19 cellular contexts compared by ENCODE assay signal in the genomic region with DNA sequence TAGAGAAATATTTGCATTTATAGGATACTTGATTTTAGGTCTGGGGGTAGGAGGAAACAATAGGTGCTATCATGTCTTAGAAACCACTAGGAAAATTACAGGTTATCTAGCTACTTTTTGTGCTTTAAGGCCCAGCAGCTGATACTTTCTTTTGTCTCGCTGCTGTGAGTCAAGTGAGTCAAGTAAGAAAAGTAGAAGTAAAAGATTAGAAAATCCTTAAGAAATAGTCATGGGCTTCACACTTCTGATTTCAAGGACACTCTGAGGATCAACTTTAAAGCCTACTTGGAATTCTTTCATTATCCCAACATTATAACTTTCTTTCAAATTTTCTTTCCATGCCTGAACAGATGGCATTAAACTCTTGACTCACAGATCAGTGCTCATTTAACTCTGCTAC.
A peak's percentile ranks its signal among the peaks of the same experiment; 100 is the strongest.
DNase-seq lines count a peak whose midpoint lies in the region; ATAC-seq, FAIRE-seq and TF ChIP-seq lines count a peak whose summit lies in the region.
"Had no signal": no experiment of that assay in that cellular context is flagged by ENCODE, and none has a peak within 500 bp of the region (broad histone marks: within the 10 kb centered on the region; RNA-seq: fewer than 3 reads in every experiment).

No MANE protein-coding gene starts in this region.

- no peaks in the 10 kb centered on the region for H3K36me3 ChIP-seq in spleen
- no peaks in the 10 kb centered on the region for H3K36me3 ChIP-seq in thyroid gland
- H3K36me3 ChIP-seq: BLaER1, upper lobe of right lung had no signal

- H3K27me3 ChIP-seq in spleen (replicated peaks in 1 of 7) (no peaks in the 10 kb centered on the region), thyroid gland (no peaks in the 10 kb centered on the region)
- H3K27me3 ChIP-seq: BLaER1, upper lobe of right lung had no signal

- no peaks in the 10 kb centered on the region for H3K4me1 ChIP-seq in spleen
- H3K4me1 ChIP-seq in thyroid gland: no peaks in the 10 kb centered on the region
- H3K4me1 ChIP-seq: BLaER1, upper lobe of right lung had no signal

- DNase-seq in NCI-H2227 (lab: John Stamatoyannopoulos, UW; ENCODE audit: unreplicated experiment) (peak; percentile 49), NCI-H2227 treated with DMSO at 0.1 percent for 48 hours (lab: John Stamatoyannopoulos, UW) (no peak), RCC 7860 (ENCODE audit: low spot score) (peak; percentile 55), epithelial cell of prostate (ENCODE audit: low read depth, low spot score) (no peak), retinal pigment epithelial cell (ENCODE audit: low read depth) (peak; percentile 8), spleen (no peak), thyroid gland (no peak)
- DNase-seq: activated CD4-positive, alpha-beta T cell treated with anti-CD3 and anti-CD28 coated beads, Interleukin-2, amount 10 ng/mL, durations not matched to agents 24 days and 14 days; NCI-H2171; NCI-H748 treated with DMSO at 0.1 percent for 48 hours; stimulated activated CD4-positive, alpha-beta T cell treated with anti-CD3 and anti-CD28 coated beads, Interleukin-4, amount 100 ng/mL, for 1 hour; stimulated activated naive CD8-positive, alpha-beta T cell treated with anti-CD3 and anti-CD28 coated beads, Interleukin-15, Interleukin-2, amounts not matched to agents 100 U/mL and 50 U/mL, for 24 hours; upper lobe of right lung had no signal

- intact Hi-C loops in spleen (cut with DNase I; ENCODE audit: low total_unique reads) (no loop called here), thyroid gland (cut with DNase I) (no loop called here)

- no peak for ATAC-seq in HG03460 (IDR thresholded peaks at IDR 0.05; ENCODE audit: unreplicated experiment)
- ATAC-seq: Right ventricle myocardium inferior; stimulated activated naive CD8-positive, alpha-beta T cell treated with anti-CD3 and anti-CD28 coated beads, Interleukin-15, Interleukin-2, amounts not matched to agents 100 U/mL and 50 U/mL, for 24 hours; upper lobe of right lung had no signal

- TF ChIP-seq POLR2A in spleen (IDR thresholded peaks at IDR 0.05) (no peak), thyroid gland (IDR thresholded peaks at IDR 0.05) (no peak)

- 89 to 94% (median 91%) methylated on average over 1 of the region's 1 CpG for WGBS in spleen, 5 donors
- 85 to 90% methylated on average over 1 of the region's 1 CpG for WGBS in thyroid gland, 2 donors

- no peak for FAIRE-seq in RCC 7860 (lab: Jason Lieb, UNC)
- FAIRE-seq: GM18507 had no signal

- no peak overlapping the region for H3K4me3 ChIP-seq in retinal pigment epithelial cell (ENCODE audit: low read length)
- H3K4me3 ChIP-seq in spleen: no peak overlapping the region
- H3K4me3 ChIP-seq in thyroid gland (replicated peaks in 1 of 3): no peak overlapping the region
- H3K4me3 ChIP-seq: BLaER1, skin epidermis, upper lobe of right lung had no signal

- H3K27ac ChIP-seq in epithelial cell of prostate (peak overlapping the region; percentile 71), spleen (no peak overlapping the region), thyroid gland (no peak overlapping the region)
- H3K27ac ChIP-seq: 22Rv1, BLaER1, skin epidermis, upper lobe of right lung had no signal

- no peak for TF ChIP-seq CTCF in retinal pigment epithelial cell (conservative IDR thresholded peaks at IDR 0.05; ENCODE audit: low read depth, low read length)
- TF ChIP-seq CTCF in spleen (IDR thresholded peaks at IDR 0.05 in 8 of 11, conservative IDR thresholded peaks at IDR 0.05 in 3 of 11): no peak
- no peak for TF ChIP-seq CTCF in thyroid gland (IDR thresholded peaks at IDR 0.05)

- H3K9me3 ChIP-seq in spleen: no peaks in the 10 kb centered on the region
- no peaks in the 10 kb centered on the region for H3K9me3 ChIP-seq in thyroid gland
- H3K9me3 ChIP-seq: BLaER1, upper lobe of right lung had no signal

Comparison
In these comparisons a context has a peak if more than half of its experiments do, and no peak if none do; other contexts are left out.
1. DNase-seq: peak in NCI-H2227 (single experiment), RCC 7860 (single experiment) and retinal pigment epithelial cell (single experiment); none in NCI-H2227 treated with DMSO at 0.1 percent for 48 hours (single experiment), epithelial cell of prostate (single experiment), spleen (single experiment) and thyroid gland (0 of 2).